In genomic region chr15:90233701-90234518, GRCh38 we compare ENCODE assay signal across 8 cellular contexts. TPM values are rescaled to one million over a fixed set of nuclear protein-coding genes. Genes with fewer than 3 reads are reported as not detected.
A peak's percentile ranks its signal among the peaks of the same experiment; 100 is the strongest.
DNase-seq lines count a peak whose midpoint lies in the region; ATAC-seq and TF ChIP-seq lines count a peak whose summit lies in the region.

Gene CIB1, minus strand, starts transcription at chr15:90233941. Its CDS starts 56 bp downstream, at chr15:90233885.
A gene with protein sequence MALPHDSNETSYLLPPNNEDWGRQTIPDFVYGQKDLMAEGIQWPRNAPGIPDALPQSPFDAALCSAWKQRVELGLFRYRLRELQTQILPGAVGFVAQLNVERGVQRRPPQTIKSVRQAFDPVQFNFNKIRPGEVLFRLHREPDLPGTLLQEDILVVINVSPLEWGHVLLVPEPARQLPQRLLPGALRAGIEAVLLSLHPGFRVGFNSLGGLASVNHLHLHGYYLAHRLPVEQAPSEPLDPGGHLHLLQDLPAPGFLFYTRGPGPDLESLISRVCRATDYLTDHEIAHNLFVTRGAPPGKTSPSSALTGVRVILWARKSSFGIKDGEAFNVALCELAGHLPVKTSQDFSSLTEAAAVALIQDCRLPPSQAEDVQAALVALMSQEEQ (plus strand): TSS chr15:90234209. CDS start chr15:90240909, 6,700 bp downstream.

- peak; percentile 58 for TF ChIP-seq POLR2A in breast epithelium (IDR thresholded peaks at IDR 0.05)

- H3K9ac ChIP-seq in iPS-20b (ENCODE audit: low read depth, low read length) = peak within 1 kb of the TSS; percentile 72; the same call in 1 of the 2 replicates

- peaks cover 0 to 6% of the 10 kb centered on the region in 2 donors for H3K4me1 ChIP-seq in breast epithelium
- H3K4me1 ChIP-seq in iPS-20b (ENCODE audit: insufficient read depth, low read length) = no peaks in the 10 kb centered on the region; the same call in 1 of the 2 replicates

- H3K27ac ChIP-seq in WERI-Rb-1 = peak within 1 kb of the TSS; percentile 73
- H3K27ac ChIP-seq in breast epithelium = peak within 1 kb of the TSS; percentile 86 to 96
- no peak within 1 kb of the TSS for H3K27ac ChIP-seq in iPS-20b (ENCODE audit: low read length)
- H3K27ac ChIP-seq in skin epidermis = peak within 1 kb of the TSS; percentile 76 to 97 (median 91)

- no peak for TF ChIP-seq CTCF in WERI-Rb-1 (IDR thresholded peaks at IDR 0.05; ENCODE audit: low read depth, low read length)
- no peak for TF ChIP-seq CTCF in breast epithelium (IDR thresholded peaks at IDR 0.05)

- DNase-seq in AG08395 (ENCODE audit: low spot score) (peak; percentile 100), NCI-H2227 (lab: John Stamatoyannopoulos, UW; ENCODE audit: unreplicated experiment) (peak; percentile 93), WERI-Rb-1 (peak; percentile 95), breast epithelium (ENCODE audit: low spot score in 2 of 2) (peak; percentile 94 to 97)

- peak; percentile 92 for ATAC-seq in GM18909 (IDR thresholded peaks at IDR 0.05; ENCODE audit: poor library complexity, unreplicated experiment)
- ATAC-seq in HG03159 (IDR thresholded peaks at IDR 0.05; ENCODE audit: unreplicated experiment) = peak; percentile 90

- H3K27me3 ChIP-seq in WERI-Rb-1 (ENCODE audit: insufficient read depth, low read depth, severe bottlenecking) = no peaks in the 10 kb centered on the region
- H3K27me3 ChIP-seq in breast epithelium = no peaks in the 10 kb centered on the region
- no peaks in the 10 kb centered on the region for H3K27me3 ChIP-seq in iPS-20b (ENCODE audit: insufficient read depth, low read length)

- H3K36me3 ChIP-seq in WERI-Rb-1 = peaks cover 41% of the 10 kb centered on the region
- H3K36me3 ChIP-seq in breast epithelium = no peaks in the 10 kb centered on the region
- H3K36me3 ChIP-seq in iPS-20b (ENCODE audit: insufficient read depth, low read depth, low read length) = peaks cover 22% of the 10 kb centered on the region

- H3K9me3 ChIP-seq in WERI-Rb-1 (ENCODE audit: severe bottlenecking) (no peaks in the 10 kb centered on the region), breast epithelium (no peaks in the 10 kb centered on the region), iPS-20b (ENCODE audit: insufficient read depth, low read depth, low read length) (no peaks in the 10 kb centered on the region)

- intact Hi-C loops in breast epithelium (cut with DNase I; ENCODE audit: low total_unique reads) = no loop called here

- H3K4me3 ChIP-seq in WERI-Rb-1 (ENCODE audit: low read depth, low read length) (peak within 1 kb of the TSS; percentile 73), breast epithelium (peak within 1 kb of the TSS; percentile 71 to 94 (median 89)), iPS-20b (ENCODE audit: low read length) (peak within 1 kb of the TSS; percentile 82), skin epidermis (peak within 1 kb of the TSS; percentile 54 to 89 (median 76))

RNA-seq across cellular contexts. Expression of gene CIB1, which starts in this region (rescaled TPM):
- total RNA-seq in breast epithelium = 10 to 100 TPM; 30.2 to 61.3 (median 49.5) TPM

RNA-seq across cellular contexts. Expression of the second gene that starts in this region (rescaled TPM):
- 1 to 10 TPM; 3.4 to 9.4 (median 7.5) TPM for total RNA-seq in breast epithelium
